ENCODE assay signal across 8 cellular contexts in genomic region chr10:59361659-59362183, GRCh38. TPM values are rescaled to one million over a fixed set of nuclear protein-coding genes. Genes with fewer than 3 reads are reported as not detected.
DNase-seq lines count a peak whose midpoint lies in the region; ATAC-seq, FAIRE-seq and TF ChIP-seq lines count a peak whose summit lies in the region.

No MANE protein-coding gene starts in this region.

- peak overlapping the region; percentile 8; the same call in 1 of the 2 replicates for H3K27ac ChIP-seq in HEK293 (ENCODE audit: extremely low read depth, low read depth, low read length)
- H3K27ac ChIP-seq in SU-DHL-6 (ENCODE audit: low read depth, low read length): no peak overlapping the region
- H3K27ac ChIP-seq in right atrium auricular region: peak overlapping the region; percentile 71 to 75
- H3K27ac ChIP-seq in small intestine (ENCODE audit: low read depth in 1 of 2, low read length in 1 of 2): peak overlapping the region in 1 of 2 donors; percentile 77

- H3K4me2 ChIP-seq in SU-DHL-6 (ENCODE audit: low read depth, low read length, poor library complexity, severe bottlenecking): peak overlapping the region; percentile 45

- 39 to 51% (median 48%) methylated on average over 2 of the region's 2 CpGs for WGBS in small intestine, 3 donors

- H3K4me3 ChIP-seq in HEK293 (ENCODE audit: low read depth, low read length): peak overlapping the region; percentile 47
- no peak overlapping the region for H3K4me3 ChIP-seq in SU-DHL-6 (ENCODE audit: insufficient read depth, low read length, poor library complexity, severe bottlenecking)
- peak overlapping the region; percentile 51 to 59 for H3K4me3 ChIP-seq in right atrium auricular region
- H3K4me3 ChIP-seq in small intestine (ENCODE audit: low read depth in 1 of 2, low read length in 2 of 2): no peak overlapping the region

- no peaks in the 10 kb centered on the region for H3K36me3 ChIP-seq in HEK293 (ENCODE audit: control insufficient read depth in 2 of 2, insufficient read depth in 1 of 2, low read length in 2 of 2)
- no peaks in the 10 kb centered on the region for H3K36me3 ChIP-seq in SU-DHL-6 (ENCODE audit: low read length)
- H3K36me3 ChIP-seq in right atrium auricular region: no peaks in the 10 kb centered on the region
- H3K36me3 ChIP-seq in small intestine (ENCODE audit: control insufficient read depth in 2 of 2, insufficient read depth in 2 of 2, low read length in 2 of 2): no peaks in the 10 kb centered on the region

- TF ChIP-seq CTCF in HEK293 (tag by site-specific recombination; IDR thresholded peaks at IDR 0.05) (no peak), SU-DHL-6 (IDR thresholded peaks at IDR 0.05; ENCODE audit: insufficient read depth, low read length, poor library complexity, severe bottlenecking) (no peak), right atrium auricular region (IDR thresholded peaks at IDR 0.05) (no peak), natural killer cell (IDR thresholded peaks at IDR 0.05) (no peak)

- H3K27ac Mint-ChIP-seq in natural killer cell: no peak overlapping the region

- CTCF ChIA-PET in HEK293 (lab: Yijun Ruan, JAX): interaction anchor here (0.6 to 0.8 kb wide), 2 partner anchors 219 to 529 kb away, joined by 3 read pairs; no protein-coding TSS in a partner anchor

- H3K4me1 ChIP-seq in HEK293 (ENCODE audit: control insufficient read depth, insufficient read depth, low read length): peaks cover 10% of the 10 kb centered on the region
- H3K4me1 ChIP-seq in right atrium auricular region: peaks cover 0 to 20% of the 10 kb centered on the region in 2 donors
- H3K4me1 ChIP-seq in small intestine (ENCODE audit: control insufficient read depth in 2 of 2, insufficient read depth in 1 of 2, low read depth in 1 of 2, low read length in 1 of 2): peaks cover 0 to 3% of the 10 kb centered on the region in 2 donors

- H3K9me3 ChIP-seq in HEK293 (ENCODE audit: control insufficient read depth, insufficient read depth, low read depth, low read length) (no peaks in the 10 kb centered on the region), SU-DHL-6 (ENCODE audit: insufficient read depth, low read length) (no peaks in the 10 kb centered on the region), right atrium auricular region (no peaks in the 10 kb centered on the region), small intestine (ENCODE audit: control insufficient read depth, low read depth) (no peaks in the 10 kb centered on the region)

- no peak overlapping the region for H3K9ac ChIP-seq in SU-DHL-6 (ENCODE audit: low read length)

- H3K4me1 Mint-ChIP-seq in natural killer cell: no peaks in the 10 kb centered on the region

- ATAC-seq in GM19035 (IDR thresholded peaks at IDR 0.05; ENCODE audit: unreplicated experiment) (no peak), natural killer cell (no peak)

- H3K27me3 Mint-ChIP-seq in natural killer cell (ENCODE audit: low read depth in 2 of 2): peaks cover 4 to 8% of the 10 kb centered on the region in 2 donors

- POLR2A ChIA-PET in HEK293 (lab: Yijun Ruan, JAX): interaction anchor here (0.8 kb wide), 1 partner anchor 142 kb away, joined by 3 read pairs; no protein-coding TSS in a partner anchor

- intact Hi-C loops in natural killer cell (cut with micrococcal nuclease): no loop called here

- peaks cover 2 to 3% of the 10 kb centered on the region in 2 donors for H3K9me3 Mint-ChIP-seq in natural killer cell

- no peaks in the 10 kb centered on the region for H3K36me3 Mint-ChIP-seq in natural killer cell

- no peak for DNase-seq in right atrium auricular region (ENCODE audit: low spot score)
- peak; percentile 6 for DNase-seq in small intestine
- no peak for DNase-seq in NCI-H1930 (lab: John Stamatoyannopoulos, UW)
- no peak for DNase-seq in natural killer cell
- DNase-seq in UCSD-AML1 (lab: John Stamatoyannopoulos, UW; ENCODE audit: unreplicated experiment): no peak

- H3K27me3 ChIP-seq in SU-DHL-6 (ENCODE audit: low read length) (no peaks in the 10 kb centered on the region), right atrium auricular region (no peaks in the 10 kb centered on the region), small intestine (ENCODE audit: control insufficient read depth in 2 of 2, insufficient read depth in 2 of 2, low read length in 2 of 2) (peaks cover 0 to 2% of the 10 kb centered on the region in 2 donors)

- no peaks in the 10 kb centered on the region for H3K9me2 ChIP-seq in SU-DHL-6 (replicated peaks; ENCODE audit: insufficient read depth, low read length)

- no peaks in the 10 kb centered on the region for H3K79me2 ChIP-seq in SU-DHL-6 (ENCODE audit: insufficient read depth, low read length)

- FAIRE-seq in small intestine (lab: Jason Lieb, UNC): no peak

- peak overlapping the region; percentile 10 for H2AFZ ChIP-seq in SU-DHL-6 (ENCODE audit: low read depth, low read length, severe bottlenecking)

- H4K20me1 ChIP-seq in SU-DHL-6 (ENCODE audit: low read depth, low read length): no peaks in the 10 kb centered on the region

- H3K4me3 Mint-ChIP-seq in natural killer cell: no peak overlapping the region

- no peaks in the 10 kb centered on the region for H3F3A ChIP-seq in SU-DHL-6 (ENCODE audit: insufficient read depth)

TF ChIP-seq in HEK293, 187 proteins besides CTCF, POLR2A, EP300 and RAD21:
- TF ChIP-seq ZNF335 (tag by site-specific recombination; conservative IDR thresholded peaks at IDR 0.05): peak; percentile 73
- no peak for TF ChIP-seq ZNF10 (tag by site-specific recombination; IDR thresholded peaks at IDR 0.05)
- no peak for TF ChIP-seq ZNF274 (IDR thresholded peaks at IDR 0.05; ENCODE audit: low read length)
- TF ChIP-seq ZNF274 (tag by site-specific recombination; IDR thresholded peaks at IDR 0.05; ENCODE audit: borderline replicate concordance): no peak
- TF ChIP-seq ZNF19 (tag by site-specific recombination; IDR thresholded peaks at IDR 0.05; ENCODE audit: low read depth): no peak
- TF ChIP-seq ZNF670 (tag by site-specific recombination; IDR thresholded peaks at IDR 0.05; ENCODE audit: low read depth): no peak

RNA-seq across cellular contexts. Expression of gene FAM13C, which starts 0.6 kb away (rescaled TPM):
- total RNA-seq in right atrium auricular region (1 to 10 TPM; 3.8 to 4.4 TPM), natural killer cell (not detected)
- 1 to 10 TPM in 2 of 3 donors, not detected in 1; 1.1 to 3.3 TPM for polyA plus RNA-seq in small intestine

Comparison
In these comparisons a context has a peak if more than half of its experiments do, and no peak if none do; other contexts are left out.
1. H3K4me3 ChIP-seq: peak in HEK293 (single experiment) and right atrium auricular region (2 of 2); none in SU-DHL-6 (single experiment) and small intestine (0 of 2).
2. RNA of gene FAM13C, which starts 0.6 kb away (total RNA-seq): 3.8 to 4.4 TPM in right atrium auricular region; not detected in natural killer cell; every median in the first group is over 4 times any median in the second.